In the genomic region with DNA sequence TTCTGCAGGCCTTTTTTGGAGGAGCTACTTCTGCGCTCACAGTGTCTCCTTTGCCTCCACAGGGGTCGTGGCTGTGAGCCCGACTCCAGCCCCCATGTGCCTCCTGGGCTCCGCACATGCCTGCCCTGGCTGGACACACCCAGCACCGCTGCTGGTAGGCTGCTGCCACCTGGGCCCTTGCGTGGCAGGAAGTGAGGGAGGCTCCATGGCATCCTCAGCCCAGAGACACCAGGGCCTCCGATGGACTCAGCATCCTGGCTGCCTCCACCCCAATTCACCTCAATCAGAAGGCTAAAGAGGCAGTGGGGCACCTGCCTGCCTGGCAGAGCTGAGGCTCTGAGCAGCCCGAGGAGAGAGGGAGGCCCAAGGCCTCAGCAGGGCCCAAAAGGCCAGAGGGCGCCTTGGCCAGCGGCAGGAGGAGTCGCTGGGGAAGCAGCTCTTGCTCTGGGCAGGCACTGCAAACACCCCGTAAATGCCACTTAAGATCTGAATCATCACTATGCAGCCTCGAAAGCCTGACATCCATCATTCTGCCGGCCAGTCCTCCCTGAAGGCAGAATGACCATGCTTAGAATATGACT, we compare ENCODE assay signal across 16 cellular contexts.
DNase-seq lines count a peak whose midpoint lies in the region; ATAC-seq, FAIRE-seq and TF ChIP-seq lines count a peak whose summit lies in the region.
"Had no signal": no experiment of that assay in that cellular context is flagged by ENCODE, and none has a peak within 500 bp of the region (broad histone marks: within the 10 kb centered on the region; RNA-seq: fewer than 3 reads in every experiment).

No MANE protein-coding gene starts in this region.

- no peak overlapping the region for H3K9ac ChIP-seq in HepG2 (ENCODE audit: insufficient read depth, low read depth, low read length)
- H3K9ac ChIP-seq: GM23248 had no signal

- no peaks in the 10 kb centered on the region for H3K79me2 ChIP-seq in HepG2 (ENCODE audit: insufficient read depth, low read length)

- no peak overlapping the region for H2AFZ ChIP-seq in HepG2 (ENCODE audit: low read length)
- H2AFZ ChIP-seq: GM23248 had no signal

- no peak overlapping the region for H3K4me2 ChIP-seq in HepG2 (ENCODE audit: low read depth, low read length)

- DNase-seq in activated naive CD4-positive, alpha-beta T cell treated with anti-CD3 and anti-CD28 coated beads, Interleukin-2, amount 50 U/mL, for 16 hours: peak; percentile 4
- no peak for DNase-seq in activated naive CD4-positive, alpha-beta T cell treated with Interleukin-2 at 50 U/mL for 16 hours
- DNase-seq in MG63: peak; percentile 24
- DNase-seq in HepG2 (ENCODE audit: low spot score): no peak
- peak; percentile 47 to 48 for DNase-seq in suprapubic skin (ENCODE audit: low spot score in 2 of 2)
- no peak for DNase-seq in HEK293T (ENCODE audit: extremely low spot score)
- DNase-seq in NCI-H2196 treated with DMSO at 0.1 percent for 48 hours (lab: John Stamatoyannopoulos, UW; ENCODE audit: unreplicated experiment): no peak
- DNase-seq in foreskin keratinocyte: no peak
- DNase-seq: DMS79, GF-D8, GM23248, NCI-H187 treated with DMSO at 0.1 percent for 48 hours, NCI-H774, SHP77 treated with DMSO at 0.1 percent for 48 hours had no signal

- FAIRE-seq in HepG2 (lab: Jason Lieb, UNC): no peak
- FAIRE-seq: A204.1 had no signal

- H3K9me3 ChIP-seq in MG63: peaks cover 2% of the 10 kb centered on the region; the same call in 1 of the 2 replicates
- H3K9me3 ChIP-seq in HepG2 (ENCODE audit: low read length): no peaks in the 10 kb centered on the region; the same call in 1 of the 2 replicates
- H3K9me3 ChIP-seq in suprapubic skin: peaks cover 5% of the 10 kb centered on the region
- H3K9me3 ChIP-seq: Peyer's patch had no signal

- POLR2A ChIA-PET in HepG2 (lab: Yijun Ruan, JAX) (no interaction called here), HEK293T (lab: Yijun Ruan, JAX) (no interaction called here)

- WGBS in HepG2 (ENCODE audit: low lambda C conversion rate): 20% methylated on average over 6 of the region's 14 CpGs
- WGBS in suprapubic skin: 79% methylated on average over 10 of the region's 14 CpGs

- ATAC-seq in HepG2 (no peak), foreskin keratinocyte (no peak)

- CTCF ChIA-PET in HepG2 (lab: Yijun Ruan, JAX; ENCODE audit: low intra/inter-chr PET ratio, low total read pairs) (no interaction called here), HEK293T (lab: Yijun Ruan, JAX) (no interaction called here)

- intact Hi-C loops in HepG2 (cut with micrococcal nuclease; ENCODE audit: unreplicated experiment): no loop called here

- H3K4me1 ChIP-seq in HepG2 (ENCODE audit: insufficient read depth, low read length) (no peaks in the 10 kb centered on the region), suprapubic skin (no peaks in the 10 kb centered on the region), foreskin keratinocyte (peaks cover 12% of the 10 kb centered on the region)
- H3K4me1 ChIP-seq: Peyer's patch had no signal

- H3K4me3 ChIP-seq in MG63 (no peak overlapping the region), HepG2 (replicated peaks in 1 of 3; ENCODE audit: insufficient read depth in 1 of 3, low read depth in 2 of 3, low read length in 3 of 3) (no peak overlapping the region), suprapubic skin (no peak overlapping the region)
- H3K4me3 ChIP-seq: GM23248, Peyer's patch had no signal

- no peaks in the 10 kb centered on the region for H3K36me3 ChIP-seq in MG63
- no peaks in the 10 kb centered on the region for H3K36me3 ChIP-seq in HepG2 (replicated peaks in 1 of 2; ENCODE audit: control insufficient read depth in 1 of 2, insufficient read depth in 2 of 2, low read length in 2 of 2)
- H3K36me3 ChIP-seq in suprapubic skin: no peaks in the 10 kb centered on the region
- H3K36me3 ChIP-seq: Peyer's patch had no signal

- TF ChIP-seq POLR2A in HepG2 (IDR thresholded peaks at IDR 0.05; ENCODE audit: insufficient read depth in 1 of 2, low read depth in 2 of 2, low read length in 2 of 2) (no peak), suprapubic skin (IDR thresholded peaks at IDR 0.05) (no peak)

- H3K27ac ChIP-seq in HepG2 (ENCODE audit: extremely low read length, insufficient read depth, low read length): no peak overlapping the region
- H3K27ac ChIP-seq in suprapubic skin: no peak overlapping the region
- no peak overlapping the region for H3K27ac ChIP-seq in foreskin keratinocyte
- H3K27ac ChIP-seq: GM23248, Peyer's patch had no signal

- no peak for TF ChIP-seq EP300 in HepG2 (IDR thresholded peaks at IDR 0.05; ENCODE audit: low read depth in 2 of 2, low read length in 2 of 2)
- no peak for TF ChIP-seq EP300 in HepG2 (CRISPR knock-in tag; IDR thresholded peaks at IDR 0.05; ENCODE audit: borderline replicate concordance)
- no peak for TF ChIP-seq EP300 in suprapubic skin (IDR thresholded peaks at IDR 0.05)

- TF ChIP-seq CTCF in HepG2 (CRISPR knock-in tag; IDR thresholded peaks at IDR 0.05) (no peak), suprapubic skin (IDR thresholded peaks at IDR 0.05) (no peak), foreskin keratinocyte (conservative IDR thresholded peaks at IDR 0.05) (no peak)

- TF ChIP-seq RAD21 in HepG2 (CRISPR knock-in tag; IDR thresholded peaks at IDR 0.05): no peak

- BruUV-seq in HepG2 (replicated peaks; lab: Mats Ljungman, UMichigan): no TSS peak

- in situ Hi-C loops in HepG2 (cut with HindIII; ENCODE audit: extremely low pct_ligation_motif_present, low pct_unique_long_range_greater_than_20kb): no loop called here

- H3K27me3 ChIP-seq in MG63: no peaks in the 10 kb centered on the region
- peaks cover 17 to 82% of the 10 kb centered on the region in 2 experiments for H3K27me3 ChIP-seq in HepG2 (ENCODE audit: control insufficient read depth in 1 of 2, insufficient read depth in 2 of 2, low read length in 2 of 2)
- peaks cover 23% of the 10 kb centered on the region for H3K27me3 ChIP-seq in suprapubic skin
- peaks cover 43% of the 10 kb centered on the region for H3K27me3 ChIP-seq in foreskin keratinocyte
- H3K27me3 ChIP-seq: Peyer's patch had no signal

- H4K20me1 ChIP-seq in HepG2 (ENCODE audit: insufficient read depth, low read length): no peaks in the 10 kb centered on the region; the same call in 1 of the 2 replicates

TF ChIP-seq in HepG2, 621 proteins besides CTCF, POLR2A, EP300 and RAD21:
- TF ChIP-seq ZNF768 (CRISPR knock-in tag; IDR thresholded peaks at IDR 0.05) (peak; percentile 50; the same call in 1 of the 2 replicates), HOXA3 (CRISPR knock-in tag; IDR thresholded peaks at IDR 0.05) (no peak)
- TF ChIP-seq, protein P1, sequence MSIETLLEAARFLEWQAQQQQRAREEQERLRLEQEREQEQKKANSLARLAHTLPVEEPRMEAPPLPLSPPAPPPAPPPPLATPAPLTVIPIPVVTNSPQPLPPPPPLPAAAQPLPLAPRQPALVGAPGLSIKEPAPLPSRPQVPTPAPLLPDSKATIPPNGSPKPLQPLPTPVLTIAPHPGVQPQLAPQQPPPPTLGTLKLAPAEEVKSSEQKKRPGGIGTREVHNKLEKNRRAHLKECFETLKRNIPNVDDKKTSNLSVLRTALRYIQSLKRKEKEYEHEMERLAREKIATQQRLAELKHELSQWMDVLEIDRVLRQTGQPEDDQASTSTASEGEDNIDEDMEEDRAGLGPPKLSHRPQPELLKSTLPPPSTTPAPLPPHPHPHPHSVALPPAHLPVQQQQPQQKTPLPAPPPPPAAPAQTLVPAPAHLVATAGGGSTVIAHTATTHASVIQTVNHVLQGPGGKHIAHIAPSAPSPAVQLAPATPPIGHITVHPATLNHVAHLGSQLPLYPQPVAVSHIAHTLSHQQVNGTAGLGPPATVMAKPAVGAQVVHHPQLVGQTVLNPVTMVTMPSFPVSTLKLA (IDR thresholded peaks at IDR 0.05): peak; percentile 35; the same call in 1 of the 2 replicates

TF ChIP-seq in HEK293T, 16 proteins besides CTCF, POLR2A, EP300 and RAD21:
- TF ChIP-seq, protein P2, sequence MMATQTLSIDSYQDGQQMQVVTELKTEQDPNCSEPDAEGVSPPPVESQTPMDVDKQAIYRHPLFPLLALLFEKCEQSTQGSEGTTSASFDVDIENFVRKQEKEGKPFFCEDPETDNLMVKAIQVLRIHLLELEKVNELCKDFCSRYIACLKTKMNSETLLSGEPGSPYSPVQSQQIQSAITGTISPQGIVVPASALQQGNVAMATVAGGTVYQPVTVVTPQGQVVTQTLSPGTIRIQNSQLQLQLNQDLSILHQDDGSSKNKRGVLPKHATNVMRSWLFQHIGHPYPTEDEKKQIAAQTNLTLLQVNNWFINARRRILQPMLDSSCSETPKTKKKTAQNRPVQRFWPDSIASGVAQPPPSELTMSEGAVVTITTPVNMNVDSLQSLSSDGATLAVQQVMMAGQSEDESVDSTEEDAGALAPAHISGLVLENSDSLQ (IDR thresholded peaks at IDR 0.05): no peak
- TF ChIP-seq TARDBP (IDR thresholded peaks at IDR 0.05) (no peak), ZNF384 (IDR thresholded peaks at IDR 0.05) (no peak), FOXK2 (IDR thresholded peaks at IDR 0.05) (no peak)

Comparison
In these comparisons a context has a peak if more than half of its experiments do, and no peak if none do; other contexts are left out.
1. DNase-seq: peak in activated naive CD4-positive, alpha-beta T cell treated with anti-CD3 and anti-CD28 coated beads, Interleukin-2, amount 50 U/mL, for 16 hours (single experiment), MG63 (single experiment) and suprapubic skin (2 of 2); none in activated naive CD4-positive, alpha-beta T cell treated with Interleukin-2 at 50 U/mL for 16 hours (single experiment), HepG2 (single experiment), HEK293T (single experiment), NCI-H2196 treated with DMSO at 0.1 percent for 48 hours (single experiment) and foreskin keratinocyte (0 of 2).